Comparison of ENCODE assay signal across 29 cellular contexts in genomic region chr2:105708697-105709096, GRCh38.
"Had no signal": no experiment of that assay in that cellular context is flagged by ENCODE, and none has a peak within 500 bp of the region (broad histone marks: within the 10 kb centered on the region; RNA-seq: fewer than 3 reads in every experiment).

No MANE protein-coding gene starts in this region.

- H3K36me3 ChIP-seq: brain microvascular endothelial cell, gastrocnemius medialis, left ventricle myocardium inferior, neutrophil, ovary, right lobe of liver, transverse colon had no signal

- H3K27ac ChIP-seq: brain microvascular endothelial cell, coronary artery, dorsolateral prefrontal cortex, gastrocnemius medialis, left ventricle myocardium inferior, neutrophil, ovary, right lobe of liver, transverse colon, VCaP had no signal

- ATAC-seq: activated CD4-positive, CD25-positive, alpha-beta regulatory T cell treated with anti-CD3 and anti-CD28 coated beads, Interleukin-2, amount 50 U/mL, for 24 hours; activated CD8-positive, alpha-beta T cell treated with anti-CD3 and anti-CD28 coated beads for 36 hours; activated T-cell treated with anti-CD3 and anti-CD28 coated beads, Interleukin-2, amount 50 U/mL, for 4 hours; activated T-helper 17 cell treated with anti-CD3 and anti-CD28 coated beads, Interleukin-2, amount 50 U/mL, for 72 hours; gastrocnemius medialis; mucosa of descending colon; right lobe of liver had no signal

- FAIRE-seq: astrocyte, TTC549 had no signal

- H3K4me3 ChIP-seq: coronary artery, dorsolateral prefrontal cortex, gastrocnemius medialis, left ventricle myocardium inferior, mucosa of descending colon, ovary, right lobe of liver, transverse colon had no signal

- H3K4me1 ChIP-seq: gastrocnemius medialis, left ventricle myocardium inferior had no signal

- H3K9me3 ChIP-seq: gastrocnemius medialis, mucosa of descending colon, neutrophil, ovary, right lobe of liver, transverse colon had no signal

- DNase-seq: activated CD4-positive, alpha-beta T cell treated with anti-CD3 and anti-CD28 coated beads, Interleukin-2, amount 10 ng/mL, durations not matched to agents 7 days and 5 days; activated CD8-positive, alpha-beta T cell treated with anti-CD3 and anti-CD28 coated beads for 36 hours; activated gamma-delta T cell treated with Interleukin-2 at 50 U/mL for 16 hours; activated naive CD4-positive, alpha-beta T cell treated with anti-CD3 and anti-CD28 coated beads, Interleukin-2, amount 50 U/mL, for 16 hours; activated T-cell treated with anti-CD3 and anti-CD28 coated beads, Interleukin-2, amount 50 U/mL, for 4 hours; amniotic stem cell; brain microvascular endothelial cell; dorsolateral prefrontal cortex; effector memory CD4-positive, alpha-beta T cell; erythroblast; gastrocnemius medialis; glutamatergic neuron; left ventricle myocardium inferior; mucosa of descending colon; ovary; right lobe of liver; stimulated activated CD4-positive, alpha-beta T cell treated with anti-CD3 and anti-CD28 coated beads, Interleukin-12 subunit alpha, Interleukin-12 subunit beta, amount 100 ng/mL, for 4 hours; stimulated activated CD4-positive, alpha-beta T cell treated with anti-CD3 and anti-CD28 coated beads, Interleukin-4, amount 100 ng/mL, for 4 hours; stimulated activated CD8-positive, alpha-beta memory T cell treated with anti-CD3 and anti-CD28 coated beads, Interleukin-4, amount 100 ng/mL, for 48 hours; stimulated activated naive CD4-positive, alpha-beta T cell; T-helper 9 cell; transverse colon had no signal

- H3K27me3 ChIP-seq: brain microvascular endothelial cell, dorsolateral prefrontal cortex, gastrocnemius medialis, neutrophil, ovary, transverse colon had no signal
